Comparison of ENCODE assay signal across 10 cellular contexts in genomic region chr7:134690614-134691504, GRCh38. TPM values are rescaled to one million over a fixed set of nuclear protein-coding genes. Genes with fewer than 3 reads are reported as not detected.
DNase-seq lines count a peak whose midpoint lies in the region; ATAC-seq and TF ChIP-seq lines count a peak whose summit lies in the region.
"Had no signal": no experiment of that assay in that cellular context is flagged by ENCODE, and none has a peak within 500 bp of the region (broad histone marks: within the 10 kb centered on the region; RNA-seq: fewer than 3 reads in every experiment).

No MANE protein-coding gene starts in this region.

- H3K27ac ChIP-seq in cingulate gyrus (ENCODE audit: low read depth, low read length), result peak overlapping the region; percentile 90
- H3K27ac ChIP-seq in stomach smooth muscle (ENCODE audit: low read length), result peak overlapping the region; percentile 86

- no peaks in the 10 kb centered on the region for H3K36me3 Mint-ChIP-seq in HFFc6 (ENCODE audit: low read depth)
- H3K36me3 Mint-ChIP-seq in activated CD4-positive, alpha-beta memory T cell treated with anti-CD3 and anti-CD28 coated beads, Interleukin-2, amount 10 ng/mL, durations not matched to agents 7 days and 5 days (ENCODE audit: low read depth), result no peaks in the 10 kb centered on the region

- no peaks in the 10 kb centered on the region for H3K9me3 Mint-ChIP-seq in HFFc6
- no peaks in the 10 kb centered on the region for H3K9me3 Mint-ChIP-seq in stimulated activated naive CD8-positive, alpha-beta T cell treated with anti-CD3 and anti-CD28 coated beads, Interleukin-15, amount 100 ng/mL, for 72 hours
- H3K9me3 Mint-ChIP-seq in activated CD4-positive, alpha-beta memory T cell treated with anti-CD3 and anti-CD28 coated beads, Interleukin-2, amount 10 ng/mL, durations not matched to agents 7 days and 5 days, result no peaks in the 10 kb centered on the region

- POLR2A ChIA-PET in activated CD4-positive, alpha-beta memory T cell treated with anti-CD3 and anti-CD28 coated beads, Interleukin-2, amount 10 ng/mL, durations not matched to agents 7 days and 5 days (lab: Charles Lee), result interaction anchor here (0.8 to 1.2 kb wide), 3 partner anchors 43 to 233 kb away, joined by 3 read pairs; no protein-coding TSS in a partner anchor

- peak overlapping the region; percentile 97 for H3K27ac Mint-ChIP-seq in HFFc6
- peak overlapping the region in 1 of 2 donors; percentile 25 for H3K27ac Mint-ChIP-seq in stimulated activated naive CD8-positive, alpha-beta T cell treated with anti-CD3 and anti-CD28 coated beads, Interleukin-15, amount 100 ng/mL, for 72 hours
- no peak overlapping the region for H3K27ac Mint-ChIP-seq in activated CD4-positive, alpha-beta memory T cell treated with anti-CD3 and anti-CD28 coated beads, Interleukin-2, amount 10 ng/mL, durations not matched to agents 7 days and 5 days

- no peaks in the 10 kb centered on the region for H3K27me3 ChIP-seq in stomach smooth muscle (ENCODE audit: control insufficient read depth in 1 of 2, insufficient read depth in 2 of 2, low read length in 2 of 2)

- H3K4me1 Mint-ChIP-seq in HFFc6 (ENCODE audit: low read depth), result peaks cover 91% of the 10 kb centered on the region
- peaks cover 31% of the 10 kb centered on the region for H3K4me1 Mint-ChIP-seq in stimulated activated naive CD8-positive, alpha-beta T cell treated with anti-CD3 and anti-CD28 coated beads, Interleukin-15, amount 100 ng/mL, for 72 hours
- peaks cover 30% of the 10 kb centered on the region for H3K4me1 Mint-ChIP-seq in activated CD4-positive, alpha-beta memory T cell treated with anti-CD3 and anti-CD28 coated beads, Interleukin-2, amount 10 ng/mL, durations not matched to agents 7 days and 5 days

- H3K4me1 ChIP-seq in stomach smooth muscle (ENCODE audit: control insufficient read depth, insufficient read depth, low read length), result peaks cover 21% of the 10 kb centered on the region

- TF ChIP-seq CTCF in HFFc6 (IDR thresholded peaks at IDR 0.05), result no peak
- no peak for TF ChIP-seq CTCF in foreskin fibroblast (IDR thresholded peaks at IDR 0.05; ENCODE audit: low read depth, low read length)

- peak overlapping the region in 1 of 2 donors; percentile 52 for H3K4me3 ChIP-seq in stomach smooth muscle (ENCODE audit: low read length in 2 of 2)
- H3K4me3 ChIP-seq in foreskin fibroblast (ENCODE audit: low read depth in 1 of 2, low read length in 2 of 2), result no peak overlapping the region

- H3K9me3 ChIP-seq in stomach smooth muscle (ENCODE audit: control insufficient read depth in 2 of 2, low read length in 2 of 2), result no peaks in the 10 kb centered on the region

- peaks cover 5% of the 10 kb centered on the region for H3K27me3 Mint-ChIP-seq in HFFc6 (ENCODE audit: insufficient read depth)
- no peaks in the 10 kb centered on the region for H3K27me3 Mint-ChIP-seq in stimulated activated naive CD8-positive, alpha-beta T cell treated with anti-CD3 and anti-CD28 coated beads, Interleukin-15, amount 100 ng/mL, for 72 hours
- H3K27me3 Mint-ChIP-seq in activated CD4-positive, alpha-beta memory T cell treated with anti-CD3 and anti-CD28 coated beads, Interleukin-2, amount 10 ng/mL, durations not matched to agents 7 days and 5 days, result peaks cover 3% of the 10 kb centered on the region

- no peak for ATAC-seq in stimulated activated naive CD8-positive, alpha-beta T cell treated with anti-CD3 and anti-CD28 coated beads, Interleukin-15, amount 100 ng/mL, for 72 hours

- no peaks in the 10 kb centered on the region for H3K36me3 ChIP-seq in stomach smooth muscle (ENCODE audit: control insufficient read depth in 2 of 2, insufficient read depth in 2 of 2, low read length in 2 of 2)

- H3K4me3 Mint-ChIP-seq in HFFc6, result peak overlapping the region; percentile 75
- H3K4me3 Mint-ChIP-seq in stimulated activated naive CD8-positive, alpha-beta T cell treated with anti-CD3 and anti-CD28 coated beads, Interleukin-15, amount 100 ng/mL, for 72 hours, result no peak overlapping the region
- no peak overlapping the region for H3K4me3 Mint-ChIP-seq in activated CD4-positive, alpha-beta memory T cell treated with anti-CD3 and anti-CD28 coated beads, Interleukin-2, amount 10 ng/mL, durations not matched to agents 7 days and 5 days

- CTCF ChIA-PET in activated CD4-positive, alpha-beta memory T cell treated with anti-CD3 and anti-CD28 coated beads, Interleukin-2, amount 10 ng/mL, durations not matched to agents 7 days and 5 days (lab: Charles Lee), result interaction anchor here (0.7 to 3.1 kb wide), 16 partner anchors 10 to 267 kb away, joined by 3 to 23 read pairs (median 5); no protein-coding TSS in a partner anchor

- DNase-seq in HFFc6, result peak; percentile 39
- peak; percentile 86 for DNase-seq in medulla oblongata (ENCODE audit: extremely low spot score)
- no peak for DNase-seq in stimulated activated naive CD8-positive, alpha-beta T cell treated with anti-CD3 and anti-CD28 coated beads, Interleukin-15, amount 100 ng/mL, for 72 hours
- DNase-seq in central memory CD4-positive, alpha-beta T cell, result no peak
- no peak for DNase-seq in foreskin fibroblast
- no peak for DNase-seq in activated CD4-positive, alpha-beta memory T cell treated with anti-CD3 and anti-CD28 coated beads, Interleukin-2, amount 10 ng/mL, durations not matched to agents 7 days and 5 days
- DNase-seq: activated CD4-positive, alpha-beta T cell treated with anti-CD3 and anti-CD28 coated beads, Interleukin-2, amount 50 U/mL, for 1 hour; cerebellar nuclear complex had no signal

- H3K9ac ChIP-seq in stomach smooth muscle (ENCODE audit: low read length in 2 of 2), result peak overlapping the region; percentile 21 to 55

RNA-seq across cellular contexts. Expression of gene BPGM, which starts 44.2 kb away (rescaled TPM):
- 10 to 100 TPM; 34.4 to 57.3 (median 39.3) TPM for total RNA-seq in HFFc6 (2021; fragmentation: NEBNext Ultra II Directional; extraction: Animal tissue kit (Norgen Biotek cat#: 25700))
- 10 to 100 TPM; 27.3 to 29.3 TPM for total RNA-seq in activated CD4-positive, alpha-beta memory T cell treated with anti-CD3 and anti-CD28 coated beads, Interleukin-2, amount 10 ng/mL, durations not matched to agents 7 days and 5 days

Comparison
In these comparisons a context has a peak if more than half of its experiments do, and no peak if none do; other contexts are left out.
1. DNase-seq: peak in HFFc6 (single experiment) and medulla oblongata (single experiment); none in stimulated activated naive CD8-positive, alpha-beta T cell treated with anti-CD3 and anti-CD28 coated beads, Interleukin-15, amount 100 ng/mL, for 72 hours (0 of 2), central memory CD4-positive, alpha-beta T cell (single experiment), foreskin fibroblast (0 of 2) and activated CD4-positive, alpha-beta memory T cell treated with anti-CD3 and anti-CD28 coated beads, Interleukin-2, amount 10 ng/mL, durations not matched to agents 7 days and 5 days (single experiment).